ENCODE assay signal across 8 cellular contexts in genomic region chr2:5563411-5563810, GRCh38.
"Had no signal": no experiment of that assay in that cellular context is flagged by ENCODE, and none has a peak within 500 bp of the region (broad histone marks: within the 10 kb centered on the region; RNA-seq: fewer than 3 reads in every experiment).

No MANE protein-coding gene starts in this region.

- H3K4me3 ChIP-seq: GM23248, GM23338, HAP-1 had no signal

- H3K4me1 Mint-ChIP-seq: GM23338 had no signal

- H3K36me3 ChIP-seq: HAP-1 had no signal

- H3K4me3 Mint-ChIP-seq: GM23338, H9, HFFc6 had no signal

- H3K9me3 ChIP-seq: HAP-1 had no signal

- DNase-seq: GM23248, GOT3, H9, HCEC 1CT, HFFc6 had no signal

- H3K27ac Mint-ChIP-seq: GM23338, H9, HFFc6 had no signal

- H3K4me1 ChIP-seq: HAP-1 had no signal

- H3K9ac ChIP-seq: GM23248 had no signal

- FAIRE-seq: H54 had no signal

- H3K27ac ChIP-seq: GM23248 had no signal

- H3K4me2 ChIP-seq: GM23338 had no signal

- H2AFZ ChIP-seq: GM23248, GM23338 had no signal
